In genomic region chr1:223479718-223480425, GRCh38 we compare ENCODE assay signal across 1 cellular context.
TF ChIP-seq lines count a peak whose summit lies in the region.

No MANE protein-coding gene starts in this region.

TF ChIP-seq in HEK293, 187 proteins besides CTCF, POLR2A, EP300 and RAD21 (continued from another document):
- TF ChIP-seq ZNF645 (tag by site-specific recombination; IDR thresholded peaks at IDR 0.05) (no peak), ZSCAN18 (tag by site-specific recombination; IDR thresholded peaks at IDR 0.05) (no peak), ZSCAN23 (tag by site-specific recombination; IDR thresholded peaks at IDR 0.05) (peak; percentile 60), FEZF1 (tag by site-specific recombination; IDR thresholded peaks at IDR 0.05) (no peak), EGR2 (tag by site-specific recombination; IDR thresholded peaks at IDR 0.05; ENCODE audit: low read depth) (peak; percentile 100), ZNF677 (tag by site-specific recombination; IDR thresholded peaks at IDR 0.05) (no peak), ZFP41 (tag by site-specific recombination; IDR thresholded peaks at IDR 0.05; ENCODE audit: borderline replicate concordance) (no peak), GFI1B (tag by site-specific recombination; IDR thresholded peaks at IDR 0.05) (no peak), ZSCAN5A (tag by site-specific recombination; IDR thresholded peaks at IDR 0.05) (no peak), ZNF473 (tag by site-specific recombination; IDR thresholded peaks at IDR 0.05) (0 out of 2 replicates have a peak, but pooled peaks have one; percentile 68), ZNF580 (tag by site-specific recombination; IDR thresholded peaks at IDR 0.05) (no peak), MEIS1 (CRISPR knock-in tag; IDR thresholded peaks at IDR 0.05; ENCODE audit: borderline replicate concordance) (no peak), ZNF350 (tag by site-specific recombination; IDR thresholded peaks at IDR 0.05) (no peak), ZNF239 (tag by site-specific recombination; IDR thresholded peaks at IDR 0.05) (no peak), SP7 (tag by site-specific recombination; IDR thresholded peaks at IDR 0.05) (no peak), KLF16 (tag by site-specific recombination; IDR thresholded peaks at IDR 0.05) (no peak), ZBTB17 (tag by site-specific recombination; IDR thresholded peaks at IDR 0.05) (peak; percentile 51; the same call in 1 of the 2 replicates), ZNF280D (tag by site-specific recombination; IDR thresholded peaks at IDR 0.05) (no peak), ZNF335 (tag by site-specific recombination; conservative IDR thresholded peaks at IDR 0.05) (no peak), YY2 (tag by site-specific recombination; IDR thresholded peaks at IDR 0.05) (no peak), ZNF157 (tag by site-specific recombination; IDR thresholded peaks at IDR 0.05) (no peak), REPIN1 (tag by site-specific recombination; IDR thresholded peaks at IDR 0.05; ENCODE audit: low read depth) (no peak), ZNF266 (tag by site-specific recombination; IDR thresholded peaks at IDR 0.05; ENCODE audit: low read depth) (no peak), ZNF600 (tag by site-specific recombination; IDR thresholded peaks at IDR 0.05) (peak; percentile 60), ZBTB6 (tag by site-specific recombination; IDR thresholded peaks at IDR 0.05) (no peak), SCRT1 (tag by site-specific recombination; IDR thresholded peaks at IDR 0.05; ENCODE audit: borderline replicate concordance) (no peak), ZNF416 (tag by site-specific recombination; IDR thresholded peaks at IDR 0.05) (no peak), ZBTB48 (tag by site-specific recombination; IDR thresholded peaks at IDR 0.05) (peak; percentile 57), ZNF324 (tag by site-specific recombination; IDR thresholded peaks at IDR 0.05) (no peak), ZNF704 (tag by site-specific recombination; IDR thresholded peaks at IDR 0.05) (no peak), ZSCAN4 (tag by site-specific recombination; IDR thresholded peaks at IDR 0.05) (no peak), ZNF664 (tag by site-specific recombination; IDR thresholded peaks at IDR 0.05) (no peak), ZNF792 (tag by site-specific recombination; IDR thresholded peaks at IDR 0.05) (no peak), ZNF629 (tag by site-specific recombination; IDR thresholded peaks at IDR 0.05) (no peak), ZBTB1 (tag by site-specific recombination; IDR thresholded peaks at IDR 0.05) (no peak), ZNF521 (tag by site-specific recombination; IDR thresholded peaks at IDR 0.05) (peak; percentile 87; the same call in 1 of the 2 replicates)
